ENCODE assay signal across 21 cellular contexts in genomic region chr20:48601798-48602197, GRCh38.
"Had no signal": no experiment of that assay in that cellular context is flagged by ENCODE, and none has a peak within 500 bp of the region (broad histone marks: within the 10 kb centered on the region; RNA-seq: fewer than 3 reads in every experiment).

No MANE protein-coding gene starts in this region.

- H3K9me3 ChIP-seq: psoas muscle, right lobe of liver, stomach, thoracic aorta, transverse colon had no signal

- H3K36me3 ChIP-seq: heart left ventricle, right lobe of liver, stomach, thoracic aorta, transverse colon had no signal

- H3K36me3 Mint-ChIP-seq: naive B cell had no signal

- H3K4me3 ChIP-seq: dorsolateral prefrontal cortex, heart left ventricle, psoas muscle, right lobe of liver, skin epidermis, stomach, thoracic aorta, transverse colon had no signal

- H3K27ac ChIP-seq: dorsolateral prefrontal cortex, heart left ventricle, parathyroid adenoma, psoas muscle, right lobe of liver, skin epidermis, stomach, thoracic aorta, transverse colon had no signal

- H3K4me3 Mint-ChIP-seq: naive B cell, nephron had no signal

- H3K27me3 ChIP-seq: dorsolateral prefrontal cortex, right lobe of liver had no signal

- DNase-seq: cortex of kidney; effector CD8-positive, alpha-beta T cell; heart left ventricle; hippocampal formation; left ventricle myocardium superior; mesendoderm; naive B cell; retina; stimulated activated CD4-positive, alpha-beta T cell treated with anti-CD3 and anti-CD28 coated beads, Interleukin-12 subunit alpha, Interleukin-12 subunit beta, amount 100 ng/mL, for 4 hours; stimulated activated naive CD4-positive, alpha-beta T cell; stomach; substantia nigra; transverse colon had no signal

- ATAC-seq: heart left ventricle, left colon, left ventricle myocardium superior, psoas muscle, right lobe of liver had no signal

- H3K9ac ChIP-seq: parathyroid adenoma had no signal

- H3K4me1 ChIP-seq: heart left ventricle, parathyroid adenoma, psoas muscle, right lobe of liver, stomach, transverse colon had no signal
